28 cellular contexts compared by ENCODE assay signal in the genomic region with DNA sequence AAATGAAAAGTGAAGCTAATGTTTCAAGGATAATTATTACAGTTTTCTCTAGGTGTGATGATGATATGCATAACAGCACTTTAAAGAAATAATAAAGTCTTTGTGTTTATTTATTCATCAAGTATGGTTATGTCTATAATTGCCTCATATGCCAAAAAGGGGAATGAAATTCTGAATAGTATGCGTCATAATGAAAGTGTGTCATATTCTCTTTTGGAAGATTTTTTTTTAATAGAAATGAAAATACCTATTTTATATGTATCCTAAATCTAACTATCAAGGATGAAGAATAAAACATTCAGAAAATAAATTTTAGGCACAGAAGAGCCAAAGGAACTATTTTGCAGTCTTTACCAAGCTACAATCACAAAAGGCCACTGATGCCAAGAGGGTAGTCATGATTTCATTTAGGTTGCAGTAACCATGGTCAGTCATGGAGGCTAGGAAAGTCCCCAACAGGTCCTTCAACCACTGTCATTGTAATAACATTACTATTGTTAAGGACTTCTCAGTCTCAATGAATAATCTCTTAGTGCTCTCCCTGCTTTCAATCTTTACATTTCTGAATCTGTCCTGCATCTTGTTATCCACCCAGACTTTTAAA.
"Had no signal": no experiment of that assay in that cellular context is flagged by ENCODE, and none has a peak within 500 bp of the region (broad histone marks: within the 10 kb centered on the region; RNA-seq: fewer than 3 reads in every experiment).

No MANE protein-coding gene starts in this region.

- H3K4me2 ChIP-seq: hepatocyte had no signal

- H3K27me3 ChIP-seq: hepatocyte, pancreas, stomach, testis, thyroid gland, transverse colon, upper lobe of left lung had no signal

- H3K36me3 Mint-ChIP-seq: mesothelial cell of epicardium; natural killer cell; stimulated activated naive B cell treated with anti-CD40 and anti-IgM and Interleukin-4, amounts not matched to agents 10 μg/mL and 1 μg/mL and 100 μg/mL, for 72 hours had no signal

- H3K27me3 Mint-ChIP-seq: naive B cell; stimulated activated naive B cell treated with anti-CD40 and anti-IgM and Interleukin-4, amounts not matched to agents 10 μg/mL and 1 μg/mL and 100 μg/mL, for 72 hours had no signal

- H3K4me1 Mint-ChIP-seq: naive B cell; natural killer cell; stimulated activated naive B cell treated with anti-CD40 and anti-IgM and Interleukin-4, amounts not matched to agents 10 μg/mL and 1 μg/mL and 100 μg/mL, for 72 hours had no signal

- ATAC-seq: natural killer cell; pancreas; right cardiac atrium; sciatic nerve; stimulated activated naive CD8-positive, alpha-beta T cell treated with anti-CD3 and anti-CD28 coated beads, Interleukin-15, Interleukin-2, amounts not matched to agents 100 U/mL and 50 U/mL, for 24 hours had no signal

- H3K4me3 Mint-ChIP-seq: mesothelial cell of epicardium; naive B cell; natural killer cell; nephron progenitor cell; stimulated activated naive B cell treated with anti-CD40 and anti-IgM and Interleukin-4, amounts not matched to agents 10 μg/mL and 1 μg/mL and 100 μg/mL, for 72 hours had no signal

- H3K36me3 ChIP-seq: left ventricle myocardium inferior, pancreas, prostate gland, stomach, thyroid gland, transverse colon, upper lobe of left lung had no signal

- H3K4me1 ChIP-seq: left ventricle myocardium inferior, pancreas, prostate gland, stomach, testis, thyroid gland, transverse colon, upper lobe of left lung had no signal

- H3K9me3 ChIP-seq: left ventricle myocardium inferior, pancreas, prostate gland, testis, thyroid gland, upper lobe of left lung had no signal

- H3K4me3 ChIP-seq: hepatocyte, left ventricle myocardium inferior, lung, pancreas, prostate gland, skin epidermis, stomach, testis, thyroid gland, transverse colon, upper lobe of left lung had no signal

- DNase-seq: islet precursor cell; left ventricle myocardium inferior; mesendoderm; naive B cell; natural killer cell; nephron progenitor cell; nucleus accumbens; pancreas; posterior cingulate gyrus; retina; right cardiac atrium; stimulated activated CD4-positive, alpha-beta T cell treated with anti-CD3 and anti-CD28 coated beads, Interleukin-12 subunit alpha, Interleukin-12 subunit beta, amount 100 ng/mL, for 4 hours; stimulated activated CD4-positive, alpha-beta T cell treated with anti-CD3 and anti-CD28 coated beads, Interleukin-15, amount 100 ng/mL, for 24 hours; stimulated activated CD4-positive, alpha-beta T cell treated with anti-CD3 and anti-CD28 coated beads, Interleukin-2, amount 100 ng/mL, for 24 hours; stimulated activated CD4-positive, alpha-beta T cell treated with anti-CD3 and anti-CD28 coated beads, Interleukin-4, amount 100 ng/mL, for 1 hour; stimulated activated naive B cell treated with anti-CD40 and anti-IgM and Interleukin-4, amounts not matched to agents 10 μg/mL and 1 μg/mL and 100 μg/mL, for 72 hours; stimulated activated naive CD8-positive, alpha-beta T cell treated with anti-CD3 and anti-CD28 coated beads, Interleukin-15, Interleukin-2, amounts not matched to agents 100 U/mL and 50 U/mL, for 24 hours; stomach; testis; thyroid gland; transverse colon; upper lobe of left lung had no signal

- H2AFZ ChIP-seq: hepatocyte had no signal

- H3K79me2 ChIP-seq: hepatocyte had no signal

- H3K9me3 Mint-ChIP-seq: nephron progenitor cell had no signal

- H3K27ac ChIP-seq: hepatocyte, left ventricle myocardium inferior, pancreas, prostate gland, skin epidermis, stomach, testis, thyroid gland, transverse colon, upper lobe of left lung had no signal

- H3K27ac Mint-ChIP-seq: mesothelial cell of epicardium; naive B cell; natural killer cell; nephron progenitor cell; stimulated activated naive B cell treated with anti-CD40 and anti-IgM and Interleukin-4, amounts not matched to agents 10 μg/mL and 1 μg/mL and 100 μg/mL, for 72 hours had no signal
